18 cellular contexts compared by ENCODE assay signal in genomic region chr18:24050916-24051255, GRCh38. TPM values are rescaled to one million over a fixed set of nuclear protein-coding genes. Genes with fewer than 3 reads are reported as not detected.
DNase-seq lines count a peak whose midpoint lies in the region; ATAC-seq, FAIRE-seq and TF ChIP-seq lines count a peak whose summit lies in the region.
"Had no signal": no experiment of that assay in that cellular context is flagged by ENCODE, and none has a peak within 500 bp of the region (broad histone marks: within the 10 kb centered on the region; RNA-seq: fewer than 3 reads in every experiment).

No MANE protein-coding gene starts in this region.

- peak overlapping the region; percentile 53 for H3K27ac ChIP-seq in CD4-positive, CD25-positive, alpha-beta regulatory T cell (ENCODE audit: insufficient read depth, low read length, poor library complexity, severe bottlenecking)
- H3K27ac ChIP-seq in adrenal gland = peak overlapping the region; percentile 42 to 85 (median 74)
- no peak overlapping the region for H3K27ac ChIP-seq in naive thymus-derived CD4-positive, alpha-beta T cell (ENCODE audit: low read depth, low read length)
- H3K27ac ChIP-seq: left ventricle myocardium inferior had no signal

- no peak for DNase-seq in CD4-positive, CD25-positive, alpha-beta regulatory T cell
- DNase-seq in GM12892 (ENCODE audit: insufficient read length) (no peak), adrenal gland (no peak), NCI-H128 (lab: John Stamatoyannopoulos, UW; ENCODE audit: unreplicated experiment) (no peak)
- no peak for DNase-seq in naive thymus-derived CD4-positive, alpha-beta T cell
- no peak for DNase-seq in stimulated activated CD4-positive, alpha-beta T cell treated with anti-CD3 and anti-CD28 coated beads, Interleukin-4, amount 100 ng/mL, for 4 hours
- DNase-seq: activated gamma-delta T cell, aorta, DMS79, Karpas-422, left ventricle myocardium inferior, NCI-H1092 treated with DMSO at 0.1 percent for 48 hours, NCI-H748 treated with DMSO at 0.1 percent for 48 hours, occipital lobe, substantia nigra had no signal

- TF ChIP-seq CTCF in adrenal gland (IDR thresholded peaks at IDR 0.05) = no peak

- H3K4me1 Mint-ChIP-seq in CD4-positive, CD25-positive, alpha-beta regulatory T cell = peaks cover 50 to 96% (median 80%) of the 10 kb centered on the region in 4 donors
- peaks cover 50 to 96% (median 85%) of the 10 kb centered on the region in 7 donors for H3K4me1 Mint-ChIP-seq in naive thymus-derived CD4-positive, alpha-beta T cell

- peak overlapping the region; percentile 58 for H3K4me3 ChIP-seq in CD4-positive, CD25-positive, alpha-beta regulatory T cell (ENCODE audit: low read depth, low read length)
- H3K4me3 ChIP-seq in adrenal gland = peak overlapping the region in 1 of 4 donors; percentile 13
- H3K4me3 ChIP-seq in naive thymus-derived CD4-positive, alpha-beta T cell (ENCODE audit: low read length) = no peak overlapping the region
- H3K4me3 ChIP-seq: left ventricle myocardium inferior had no signal

- intact Hi-C loops in adrenal gland (cut with DNase I) = no loop called here
- intact Hi-C loops in naive thymus-derived CD4-positive, alpha-beta T cell (cut with micrococcal nuclease) = loop anchor here in 1 of 2 donors (5.0 kb wide), 2 partner anchors 89 to 239 kb away; no protein-coding TSS in a partner anchor

- H3K27me3 ChIP-seq in CD4-positive, CD25-positive, alpha-beta regulatory T cell (ENCODE audit: control insufficient read depth, insufficient read depth, low read length) = no peaks in the 10 kb centered on the region
- H3K27me3 ChIP-seq in adrenal gland = no peaks in the 10 kb centered on the region
- no peaks in the 10 kb centered on the region for H3K27me3 ChIP-seq in naive thymus-derived CD4-positive, alpha-beta T cell (ENCODE audit: control insufficient read depth in 2 of 2, insufficient read depth in 2 of 2, low read length in 2 of 2)

- H3K9me3 Mint-ChIP-seq in CD4-positive, CD25-positive, alpha-beta regulatory T cell = no peaks in the 10 kb centered on the region
- no peaks in the 10 kb centered on the region for H3K9me3 Mint-ChIP-seq in naive thymus-derived CD4-positive, alpha-beta T cell

- peak; percentile 9 for FAIRE-seq in GM12892 (lab: Jason Lieb, UNC)
- FAIRE-seq: frontal cortex had no signal

- H3K4me1 ChIP-seq in CD4-positive, CD25-positive, alpha-beta regulatory T cell (ENCODE audit: control insufficient read depth, insufficient read depth, low read length, poor library complexity, severe bottlenecking) = peaks cover 86% of the 10 kb centered on the region
- H3K4me1 ChIP-seq in adrenal gland (replicated peaks in 1 of 2) = peaks cover 19 to 61% of the 10 kb centered on the region in 2 donors
- H3K4me1 ChIP-seq in naive thymus-derived CD4-positive, alpha-beta T cell (ENCODE audit: control insufficient read depth in 2 of 2, insufficient read depth in 2 of 2, low read length in 2 of 2) = peaks cover 52 to 56% of the 10 kb centered on the region in 2 donors
- H3K4me1 ChIP-seq: left ventricle myocardium inferior had no signal

- POLR2A ChIA-PET in naive thymus-derived CD4-positive, alpha-beta T cell (lab: Charles Lee) = no interaction called here

- peak overlapping the region; percentile 15 to 61 (median 31) for H3K4me3 Mint-ChIP-seq in CD4-positive, CD25-positive, alpha-beta regulatory T cell
- H3K4me3 Mint-ChIP-seq in naive thymus-derived CD4-positive, alpha-beta T cell = peak overlapping the region in 3 of 10 donors; percentile 9 to 18 (median 16)

- peak overlapping the region; percentile 71 to 82 (median 74) for H3K27ac Mint-ChIP-seq in CD4-positive, CD25-positive, alpha-beta regulatory T cell
- peak overlapping the region in 5 of 9 donors; percentile 32 to 83 (median 49) for H3K27ac Mint-ChIP-seq in naive thymus-derived CD4-positive, alpha-beta T cell

- TF ChIP-seq POLR2A in GM12892 (IDR thresholded peaks at IDR 0.05; ENCODE audit: low read depth, low read length) (no peak), adrenal gland (IDR thresholded peaks at IDR 0.05) (no peak), GM18505 (IDR thresholded peaks at IDR 0.05; ENCODE audit: borderline replicate concordance, extremely low read depth, insufficient read depth, insufficient read length) (no peak)

- H3K27me3 Mint-ChIP-seq in CD4-positive, CD25-positive, alpha-beta regulatory T cell = no peaks in the 10 kb centered on the region
- H3K27me3 Mint-ChIP-seq in naive thymus-derived CD4-positive, alpha-beta T cell = no peaks in the 10 kb centered on the region

- H3K36me3 Mint-ChIP-seq in CD4-positive, CD25-positive, alpha-beta regulatory T cell = peaks cover 2% of the 10 kb centered on the region
- peaks cover 0 to 15% (median 0%) of the 10 kb centered on the region in 5 donors for H3K36me3 Mint-ChIP-seq in naive thymus-derived CD4-positive, alpha-beta T cell

- CTCF ChIA-PET in naive thymus-derived CD4-positive, alpha-beta T cell (lab: Charles Lee) = no interaction called here

- 48 to 54% (median 52%) methylated on average over 6 of the region's 6 CpGs for WGBS in adrenal gland, 4 donors

- ATAC-seq in CD4-positive, CD25-positive, alpha-beta regulatory T cell (ENCODE audit: low read depth in 2 of 2) = no peak
- no peak for ATAC-seq in naive thymus-derived CD4-positive, alpha-beta T cell
- ATAC-seq in GM18505 (IDR thresholded peaks at IDR 0.05; ENCODE audit: unreplicated experiment) = no peak
- ATAC-seq: sciatic nerve had no signal

- H3K9me3 ChIP-seq in CD4-positive, CD25-positive, alpha-beta regulatory T cell (ENCODE audit: control insufficient read depth in 2 of 2, low read length in 2 of 2) = no peaks in the 10 kb centered on the region
- H3K9me3 ChIP-seq in adrenal gland (replicated peaks in 1 of 3) = no peaks in the 10 kb centered on the region
- no peaks in the 10 kb centered on the region for H3K9me3 ChIP-seq in naive thymus-derived CD4-positive, alpha-beta T cell (ENCODE audit: control insufficient read depth in 2 of 3, low read length in 3 of 3)
- H3K9me3 ChIP-seq: left ventricle myocardium inferior had no signal

- peaks cover 11% of the 10 kb centered on the region for H3K36me3 ChIP-seq in CD4-positive, CD25-positive, alpha-beta regulatory T cell (ENCODE audit: control insufficient read depth, insufficient read depth, low read length)
- H3K36me3 ChIP-seq in adrenal gland (replicated peaks in 1 of 2) = no peaks in the 10 kb centered on the region
- H3K36me3 ChIP-seq in naive thymus-derived CD4-positive, alpha-beta T cell (ENCODE audit: control insufficient read depth in 2 of 3, insufficient read depth in 3 of 3, low read length in 3 of 3) = no peaks in the 10 kb centered on the region
- H3K36me3 ChIP-seq: left ventricle myocardium inferior had no signal

RNA-seq across cellular contexts. Expression of gene TTC39C, which starts 36.3 kb away (rescaled TPM):
- 274 TPM for total RNA-seq in CD4-positive, CD25-positive, alpha-beta regulatory T cell
- 100 to 1,000 TPM; 109 to 206 (median 167) TPM for polyA plus RNA-seq in CD4-positive, CD25-positive, alpha-beta regulatory T cell
- polyA plus RNA-seq in GM12892 (2012; ENCODE audit: missing spikeins) = 83.9 TPM
- 10 to 100 TPM; 37.9 to 77.6 (median 51.0) TPM for total RNA-seq in adrenal gland
- polyA plus RNA-seq in adrenal gland = 10 to 100 TPM; 31.2 to 53.5 (median 35.9) TPM
- 10 to 100 TPM; 84.1 to 98.8 (median 91.4) TPM for total RNA-seq in naive thymus-derived CD4-positive, alpha-beta T cell
- 10 to 100 TPM; 51.4 to 71.2 TPM for polyA plus RNA-seq in naive thymus-derived CD4-positive, alpha-beta T cell
